1 cellular context compared by ENCODE assay signal in genomic region chr7:77830649-77831355, GRCh38.
TF ChIP-seq lines count a peak whose summit lies in the region.

No MANE protein-coding gene starts in this region.

TF ChIP-seq in K562, 482 proteins besides CTCF, POLR2A, EP300 and RAD21 (continued from another document and continues in another):
- TF ChIP-seq ATF2 (CRISPR knock-in tag; IDR thresholded peaks at IDR 0.05): no peak
- TF ChIP-seq NCOA2 (IDR thresholded peaks at IDR 0.05; ENCODE audit: partially characterized antibody in 2 of 2): no peak
- peak; percentile 46 for TF ChIP-seq C11orf30 (IDR thresholded peaks at IDR 0.05; ENCODE audit: low read depth)
- TF ChIP-seq BACH1 (tag; IDR thresholded peaks at IDR 0.05): no peak
- no peak for TF ChIP-seq TBL1XR1 (IDR thresholded peaks at IDR 0.05; ENCODE audit: low read length in 2 of 2)
- no peak for TF ChIP-seq IFI16 (CRISPR knock-in tag; IDR thresholded peaks at IDR 0.05)
- no peak for TF ChIP-seq WHSC1 (IDR thresholded peaks at IDR 0.05; ENCODE audit: low read length)
- TF ChIP-seq ARID1B (IDR thresholded peaks at IDR 0.05): peak; percentile 40; the same call in 1 of the 2 replicates
- TF ChIP-seq FOXJ3 (CRISPR knock-in tag; IDR thresholded peaks at IDR 0.05): no peak
- no peak for TF ChIP-seq POLR2AphosphoS2 (IDR thresholded peaks at IDR 0.05; ENCODE audit: low read length)
- TF ChIP-seq FOXO4 (CRISPR knock-in tag; IDR thresholded peaks at IDR 0.05): no peak
- TF ChIP-seq ATF4 (CRISPR knock-in tag; IDR thresholded peaks at IDR 0.05): no peak
- no peak for TF ChIP-seq YBX1 (IDR thresholded peaks at IDR 0.05)
- TF ChIP-seq TRIM28 (IDR thresholded peaks at IDR 0.05): no peak
- TF ChIP-seq SMARCB1 (IDR thresholded peaks at IDR 0.05; ENCODE audit: insufficient read length, low read depth): no peak
- TF ChIP-seq MBD2 (IDR thresholded peaks at IDR 0.05; ENCODE audit: borderline replicate concordance, low read depth): no peak
- TF ChIP-seq MEIS2 (IDR thresholded peaks at IDR 0.05; ENCODE audit: partially characterized antibody): peak; percentile 16
- TF ChIP-seq ZBTB12 (CRISPR knock-in tag; IDR thresholded peaks at IDR 0.05): no peak
- no peak for TF ChIP-seq ZNF41 (CRISPR knock-in tag; conservative IDR thresholded peaks at IDR 0.05)
- no peak for TF ChIP-seq BRF2 (IDR thresholded peaks at IDR 0.05; ENCODE audit: borderline replicate concordance, insufficient read depth, insufficient read length)
- TF ChIP-seq OTX1 (CRISPR knock-in tag; IDR thresholded peaks at IDR 0.05): no peak
- TF ChIP-seq HDAC8 (tag; IDR thresholded peaks at IDR 0.05): no peak
- no peak for TF ChIP-seq ZNF282 (CRISPR knock-in tag; IDR thresholded peaks at IDR 0.05)
- TF ChIP-seq TFAM (CRISPR knock-in tag; conservative IDR thresholded peaks at IDR 0.05): no peak
- no peak for TF ChIP-seq ZNF121 (CRISPR knock-in tag; conservative IDR thresholded peaks at IDR 0.05)
- no peak for TF ChIP-seq REST (CRISPR knock-in tag; IDR thresholded peaks at IDR 0.05; ENCODE audit: low read depth)
- no peak for TF ChIP-seq ID3 (CRISPR knock-in tag; IDR thresholded peaks at IDR 0.05)
- no peak for TF ChIP-seq ID3 (tag; IDR thresholded peaks at IDR 0.05)
- TF ChIP-seq STAT6 (CRISPR knock-in tag; IDR thresholded peaks at IDR 0.05): no peak
- TF ChIP-seq MIER1 (IDR thresholded peaks at IDR 0.05; ENCODE audit: low read depth): no peak
- TF ChIP-seq RFX1 (IDR thresholded peaks at IDR 0.05): no peak
- no peak for TF ChIP-seq ESRRA (IDR thresholded peaks at IDR 0.05; ENCODE audit: borderline replicate concordance, low read depth)
- TF ChIP-seq MNT (conservative IDR thresholded peaks at IDR 0.05): peak; percentile 47 to 54
- no peak for TF ChIP-seq ZBTB43 (CRISPR knock-in tag; IDR thresholded peaks at IDR 0.05)
- TF ChIP-seq ZNF583 (CRISPR knock-in tag; IDR thresholded peaks at IDR 0.05): no peak
- TF ChIP-seq XRCC3 (IDR thresholded peaks at IDR 0.05): no peak
- no peak for TF ChIP-seq TGIF2 (CRISPR knock-in tag; IDR thresholded peaks at IDR 0.05)
- no peak for TF ChIP-seq RNF219 (CRISPR knock-in tag; IDR thresholded peaks at IDR 0.05)
- no peak for TF ChIP-seq GATAD2A (IDR thresholded peaks at IDR 0.05)
- TF ChIP-seq ZNF449 (CRISPR knock-in tag; IDR thresholded peaks at IDR 0.05): no peak
- no peak for TF ChIP-seq RHOXF2B (CRISPR knock-in tag; conservative IDR thresholded peaks at IDR 0.05)
- no peak for TF ChIP-seq MLLT1 (IDR thresholded peaks at IDR 0.05)
- TF ChIP-seq CEBPB (tag; IDR thresholded peaks at IDR 0.05): no peak
